In genomic region chr2:198499539-198499938, GRCh38 we compare ENCODE assay signal across 10 cellular contexts.
DNase-seq lines count a peak whose midpoint lies in the region; TF ChIP-seq lines count a peak whose summit lies in the region.
"Had no signal": no experiment of that assay in that cellular context is flagged by ENCODE, and none has a peak within 500 bp of the region (broad histone marks: within the 10 kb centered on the region; RNA-seq: fewer than 3 reads in every experiment).

No MANE protein-coding gene starts in this region.

- no peak overlapping the region for H3K27ac Mint-ChIP-seq in progenitor cell of endocrine pancreas

- POLR2A ChIA-PET in AG04449 (lab: Yijun Ruan, JAX) (no interaction called here), HEK293 (lab: Yijun Ruan, JAX) (no interaction called here)

- CTCF ChIA-PET in AG04449 (lab: Yijun Ruan, JAX), result interaction anchor here (1.5 kb wide), 1 partner anchor 125 kb away, joined by 4 read pairs; no protein-coding TSS in a partner anchor
- CTCF ChIA-PET in HEK293 (lab: Yijun Ruan, JAX), result no interaction called here

- no peaks in the 10 kb centered on the region for H3K27me3 Mint-ChIP-seq in progenitor cell of endocrine pancreas

- no peaks in the 10 kb centered on the region for H3K9me3 Mint-ChIP-seq in progenitor cell of endocrine pancreas (ENCODE audit: low read depth)

- H3K4me1 Mint-ChIP-seq in progenitor cell of endocrine pancreas (ENCODE audit: low read depth), result no peaks in the 10 kb centered on the region

- no peaks in the 10 kb centered on the region for H3K9me3 ChIP-seq in HEK293 (ENCODE audit: control insufficient read depth, insufficient read depth, low read depth, low read length)

- H3K36me3 ChIP-seq in HEK293 (ENCODE audit: control insufficient read depth in 2 of 2, insufficient read depth in 1 of 2, low read length in 2 of 2), result no peaks in the 10 kb centered on the region

- TF ChIP-seq CTCF in AG04449 (IDR thresholded peaks at IDR 0.05; ENCODE audit: insufficient read depth, low read length, missing control alignments) (no peak), HEK293 (tag by site-specific recombination; IDR thresholded peaks at IDR 0.05) (no peak), dorsolateral prefrontal cortex (IDR thresholded peaks at IDR 0.05 in 54 of 56, conservative IDR thresholded peaks at IDR 0.05 in 2 of 56; ENCODE audit: low read depth in 1 of 56, partially characterized antibody in 56 of 56) (no peak), progenitor cell of endocrine pancreas (IDR thresholded peaks at IDR 0.05; ENCODE audit: unreplicated experiment) (no peak)

- peaks cover 0 to 7% (median 0%) of the 10 kb centered on the region in 45 donors for H3K27me3 ChIP-seq in dorsolateral prefrontal cortex

- H3K4me1 ChIP-seq in HEK293 (ENCODE audit: control insufficient read depth, insufficient read depth, low read length), result no peaks in the 10 kb centered on the region

- DNase-seq in AG04449 (ENCODE audit: low read depth, low spot score) (peak; percentile 29), dorsolateral prefrontal cortex (peak in 8 of 10 donors; percentile 5 to 66 (median 54)), middle frontal gyrus (ENCODE audit: extremely low spot score, low spot score) (peak; percentile 31), progenitor cell of endocrine pancreas (ENCODE audit: low spot score, unreplicated experiment) (no peak), NCI-H128 (lab: John Stamatoyannopoulos, UW; ENCODE audit: unreplicated experiment) (no peak), NCI-H187 (lab: John Stamatoyannopoulos, UW) (no peak)
- no peak for DNase-seq in NK-92 treated with Interleukin-12 subunit alpha and Interleukin-12 subunit beta, amount 100 ng/mL, for 24 hours (lab: John Stamatoyannopoulos, UW)
- DNase-seq: C1 segment of cervical spinal cord, foreskin melanocyte had no signal

- H3K27ac ChIP-seq in HEK293 (ENCODE audit: extremely low read depth, low read depth, low read length) (no peak overlapping the region), dorsolateral prefrontal cortex (no peak overlapping the region)

- no peak overlapping the region for H3K4me3 Mint-ChIP-seq in progenitor cell of endocrine pancreas (ENCODE audit: low read depth)

- H3K4me3 ChIP-seq in AG04449 (ENCODE audit: low read depth, low read length) (no peak overlapping the region; the same call in none of the 2 replicates), HEK293 (ENCODE audit: low read depth, low read length) (no peak overlapping the region), dorsolateral prefrontal cortex (no peak overlapping the region)

- intact Hi-C loops in dorsolateral prefrontal cortex (cut with DNase I), result no loop called here

- no peaks in the 10 kb centered on the region for H3K36me3 Mint-ChIP-seq in progenitor cell of endocrine pancreas (ENCODE audit: insufficient read depth)

TF ChIP-seq in HEK293, 187 proteins besides CTCF, POLR2A, EP300 and RAD21:
- TF ChIP-seq ZSCAN4 (tag by site-specific recombination; IDR thresholded peaks at IDR 0.05) (no peak), KLF10 (tag by site-specific recombination; IDR thresholded peaks at IDR 0.05) (no peak), ZNF658 (tag by site-specific recombination; IDR thresholded peaks at IDR 0.05) (no peak), ZFHX2 (tag by site-specific recombination; conservative IDR thresholded peaks at IDR 0.05) (peak; percentile 48; the same call in 1 of the 2 replicates), ZBTB6 (tag by site-specific recombination; IDR thresholded peaks at IDR 0.05) (no peak), ZNF146 (tag by site-specific recombination; IDR thresholded peaks at IDR 0.05) (no peak), EGR2 (tag by site-specific recombination; IDR thresholded peaks at IDR 0.05; ENCODE audit: low read depth) (peak; percentile 47; the same call in 1 of the 2 replicates)

Comparison
In these comparisons a context has a peak if more than half of its experiments do, and no peak if none do; other contexts are left out.
1. DNase-seq: peak in AG04449 (single experiment), dorsolateral prefrontal cortex (8 of 10) and middle frontal gyrus (single experiment); none in progenitor cell of endocrine pancreas (single experiment), NK-92 treated with Interleukin-12 subunit alpha and Interleukin-12 subunit beta, amount 100 ng/mL, for 24 hours (single experiment), NCI-H128 (single experiment) and NCI-H187 (0 of 2).